In the genomic region with DNA sequence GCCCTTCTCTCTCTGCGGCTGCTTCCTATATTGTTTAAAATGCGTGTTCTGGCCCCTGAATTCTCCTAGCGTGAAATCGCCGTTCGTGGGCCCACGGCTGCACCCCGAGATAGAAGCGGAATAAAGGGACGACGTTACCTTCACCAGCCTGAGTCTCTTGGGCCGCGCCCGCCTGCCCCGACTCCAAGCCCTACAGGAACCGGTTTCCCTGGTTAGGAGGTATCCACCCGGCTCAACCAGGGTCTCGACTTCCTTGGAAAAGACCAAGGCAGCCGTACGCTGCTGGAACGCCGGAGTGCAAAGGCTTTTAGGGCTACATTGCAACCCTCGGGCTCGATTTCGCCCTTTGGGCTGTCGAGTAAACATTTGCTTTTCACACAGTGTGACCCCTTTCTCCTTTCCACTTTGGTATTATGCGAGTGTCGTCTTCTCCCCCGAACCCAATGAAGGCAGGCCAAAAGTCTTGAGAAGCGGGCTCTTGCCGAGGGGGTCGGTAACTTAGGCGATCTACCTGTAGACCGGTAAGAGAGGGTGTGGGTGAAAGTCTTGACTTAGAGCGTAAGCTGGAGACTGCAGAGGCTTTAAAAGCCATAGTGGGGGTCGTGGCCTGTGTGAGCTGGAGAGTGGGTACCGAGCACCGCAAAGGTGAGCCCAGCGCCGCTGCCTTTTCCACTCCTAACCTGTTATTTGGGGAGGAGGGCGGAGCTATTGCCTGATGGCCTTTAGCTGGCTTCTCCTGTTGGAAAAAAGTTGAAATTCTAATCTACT, we compare ENCODE assay signal across 17 cellular contexts. TPM values are rescaled to one million over a fixed set of nuclear protein-coding genes. Genes with fewer than 3 reads are reported as not detected.
A peak's percentile ranks its signal among the peaks of the same experiment; 100 is the strongest.
DNase-seq lines count a peak whose midpoint lies in the region; ATAC-seq, FAIRE-seq and TF ChIP-seq lines count a peak whose summit lies in the region.
"Had no signal": no experiment of that assay in that cellular context is flagged by ENCODE, and none has a peak within 500 bp of the region (broad histone marks: within the 10 kb centered on the region; RNA-seq: fewer than 3 reads in every experiment).

No MANE protein-coding gene starts in this region.

- no peak for TF ChIP-seq EP300 in HepG2 (IDR thresholded peaks at IDR 0.05; ENCODE audit: low read depth in 2 of 2, low read length in 2 of 2)
- TF ChIP-seq EP300 in HepG2 (CRISPR knock-in tag; IDR thresholded peaks at IDR 0.05; ENCODE audit: borderline replicate concordance): no peak

- in situ Hi-C loops in HepG2 (cut with HindIII; ENCODE audit: extremely low pct_ligation_motif_present, low pct_unique_long_range_greater_than_20kb): loop anchor here (5.0 to 10.0 kb wide), 2 partner anchors 37 to 65 kb away; no protein-coding TSS in a partner anchor

- DNase-seq in HepG2 (ENCODE audit: low spot score) (no peak), right lobe of liver (no peak), endodermal cell (peak; percentile 69), mesothelial cell of epicardium (ENCODE audit: low spot score in 2 of 2, unreplicated experiment in 2 of 2) (no peak), GM10266 (ENCODE audit: extremely low spot score) (no peak), hypothalamus (lab: John Stamatoyannopoulos, UW) (no peak)
- DNase-seq: ACHN; activated CD4-positive, alpha-beta T cell treated with anti-CD3 and anti-CD28 coated beads, Interleukin-2, amount 50 U/mL, for 48 hours; left cardiac atrium; NCI-H1417 treated with DMSO at 0.1 percent for 48 hours; NCI-H524 treated with DMSO at 0.1 percent for 48 hours; ovary; RPMI8226 had no signal

- H3K9me3 ChIP-seq in HepG2 (ENCODE audit: low read length) (no peaks in the 10 kb centered on the region), right lobe of liver (no peaks in the 10 kb centered on the region), endodermal cell (ENCODE audit: control insufficient read depth, low read length) (no peaks in the 10 kb centered on the region)
- H3K9me3 ChIP-seq: ovary, thoracic aorta had no signal

- no peak overlapping the region for H2AFZ ChIP-seq in HepG2 (ENCODE audit: low read length)

- peaks cover 72% of the 10 kb centered on the region for H4K20me1 ChIP-seq in HepG2 (ENCODE audit: insufficient read depth, low read length)

- H3K27ac Mint-ChIP-seq in endodermal cell (peak overlapping the region; percentile 86), mesothelial cell of epicardium (no peak overlapping the region)

- peaks cover 10 to 28% of the 10 kb centered on the region in 2 experiments for H3K36me3 ChIP-seq in HepG2 (replicated peaks in 1 of 2; ENCODE audit: control insufficient read depth in 1 of 2, insufficient read depth in 2 of 2, low read length in 2 of 2)
- no peaks in the 10 kb centered on the region for H3K36me3 ChIP-seq in right lobe of liver
- H3K36me3 ChIP-seq in endodermal cell (ENCODE audit: control insufficient read depth, insufficient read depth, low read length): peaks cover 6% of the 10 kb centered on the region
- H3K36me3 ChIP-seq: ovary, thoracic aorta had no signal

- H3K27me3 Mint-ChIP-seq in endodermal cell (ENCODE audit: insufficient read depth): no peaks in the 10 kb centered on the region
- H3K27me3 Mint-ChIP-seq in mesothelial cell of epicardium (ENCODE audit: low read depth): peaks cover 48% of the 10 kb centered on the region

- no peak for TF ChIP-seq RAD21 in HepG2 (CRISPR knock-in tag; IDR thresholded peaks at IDR 0.05)

- H3K4me3 Mint-ChIP-seq in endodermal cell (peak overlapping the region; percentile 93), mesothelial cell of epicardium (peak overlapping the region; percentile 74)

- H3K79me2 ChIP-seq in HepG2 (ENCODE audit: insufficient read depth, low read length): peaks cover 97% of the 10 kb centered on the region

- peak overlapping the region; percentile 92 to 98 (median 94) for H3K4me3 ChIP-seq in HepG2 (replicated peaks in 1 of 3; ENCODE audit: insufficient read depth in 1 of 3, low read depth in 2 of 3, low read length in 3 of 3)
- no peak overlapping the region for H3K4me3 ChIP-seq in right lobe of liver
- peak overlapping the region; percentile 91 for H3K4me3 ChIP-seq in endodermal cell (ENCODE audit: low read length)
- H3K4me3 ChIP-seq: ovary had no signal

- peaks cover 38% of the 10 kb centered on the region for H3K4me1 Mint-ChIP-seq in endodermal cell
- peaks cover 48% of the 10 kb centered on the region for H3K4me1 Mint-ChIP-seq in mesothelial cell of epicardium

- H3K4me2 ChIP-seq in HepG2 (ENCODE audit: low read depth, low read length): peak overlapping the region; percentile 99

- H3K4me1 ChIP-seq in HepG2 (ENCODE audit: insufficient read depth, low read length) (peaks cover 31% of the 10 kb centered on the region), right lobe of liver (peaks cover 0 to 19% (median 0%) of the 10 kb centered on the region in 4 donors), endodermal cell (ENCODE audit: control insufficient read depth, insufficient read depth, low read length) (peaks cover 24% of the 10 kb centered on the region)

- BruUV-seq in HepG2 (replicated peaks; lab: Mats Ljungman, UMichigan): no TSS peak

- CTCF ChIA-PET in HepG2 (lab: Yijun Ruan, JAX; ENCODE audit: low intra/inter-chr PET ratio, low total read pairs): no interaction called here

- POLR2A ChIA-PET in HepG2 (lab: Yijun Ruan, JAX): interaction anchor here (1.3 to 2.9 kb wide), 10 partner anchors 14 to 83 kb away, joined by 4 to 15 read pairs (median 6); no protein-coding TSS in a partner anchor

- H3K27ac ChIP-seq in HepG2 (ENCODE audit: extremely low read length, insufficient read depth, low read length): peak overlapping the region; percentile 99
- H3K27ac ChIP-seq in right lobe of liver: no peak overlapping the region
- H3K27ac ChIP-seq in endodermal cell (ENCODE audit: low read depth, low read length): no peak overlapping the region
- H3K27ac ChIP-seq: ovary, thoracic aorta had no signal

- H3K27me3 ChIP-seq in HepG2 (ENCODE audit: control insufficient read depth in 1 of 2, insufficient read depth in 2 of 2, low read length in 2 of 2) (peaks cover 0 to 6% of the 10 kb centered on the region in 2 experiments; a peak in 1 of 5 replicates), right lobe of liver (peaks cover 6 to 48% of the 10 kb centered on the region in 2 donors), endodermal cell (ENCODE audit: control insufficient read depth, insufficient read depth, low read length, poor library complexity, severe bottlenecking) (no peaks in the 10 kb centered on the region)
- H3K27me3 ChIP-seq: ovary had no signal

- TF ChIP-seq CTCF in HepG2 (CRISPR knock-in tag; IDR thresholded peaks at IDR 0.05) (no peak), right lobe of liver (IDR thresholded peaks at IDR 0.05) (no peak), endodermal cell (conservative IDR thresholded peaks at IDR 0.05) (no peak), mesothelial cell of epicardium (IDR thresholded peaks at IDR 0.05; ENCODE audit: unreplicated experiment) (no peak), GM10266 (IDR thresholded peaks at IDR 0.05; ENCODE audit: control insufficient read depth, insufficient read depth, low read depth, missing control alignments) (no peak)

- FAIRE-seq in HepG2 (lab: Jason Lieb, UNC): no peak

- H3K9ac ChIP-seq in HepG2 (ENCODE audit: insufficient read depth, low read depth, low read length) (peak overlapping the region; percentile 95), endodermal cell (ENCODE audit: extremely low read depth, low read length, poor library complexity, severe bottlenecking) (peak overlapping the region; percentile 94)

- ATAC-seq in HepG2: no peak
- no peak for ATAC-seq in right lobe of liver
- no peak for ATAC-seq in SK-N-SH treated with all-trans-retinoic acid at 6 μM for 48 hours
- ATAC-seq in GM19324 (IDR thresholded peaks at IDR 0.05; ENCODE audit: low FRiP score, unreplicated experiment): no peak
- ATAC-seq: left cardiac atrium had no signal

- H3K9me3 Mint-ChIP-seq in endodermal cell (no peaks in the 10 kb centered on the region), mesothelial cell of epicardium (no peaks in the 10 kb centered on the region)

- H3K36me3 Mint-ChIP-seq in endodermal cell (ENCODE audit: low read depth) (peaks cover 34% of the 10 kb centered on the region), mesothelial cell of epicardium (no peaks in the 10 kb centered on the region)

- WGBS in HepG2 (ENCODE audit: low lambda C conversion rate): under 1% methylated on average over 23 of the region's 41 CpGs
- 18% methylated on average over 19 of the region's 41 CpGs for WGBS in right lobe of liver (ENCODE audit: insufficient coverage, low coverage, low lambda C conversion rate, missing lambda C conversion rate)
- 1 to 2% methylated on average over 27 to 41 of the region's 41 CpGs for WGBS in endodermal cell (ENCODE audit: insufficient coverage in 1 of 2, insufficient read length in 1 of 2), 2 experiments

- intact Hi-C loops in HepG2 (cut with micrococcal nuclease; ENCODE audit: unreplicated experiment) (loop anchor here (1.0 to 2.0 kb wide), 2 partner anchors 45 to 81 kb away; no protein-coding TSS in a partner anchor), right lobe of liver (cut with DNase I) (no loop called here)

- TF ChIP-seq POLR2A in HepG2 (IDR thresholded peaks at IDR 0.05; ENCODE audit: insufficient read depth in 1 of 2, low read depth in 2 of 2, low read length in 2 of 2): no peak
- TF ChIP-seq POLR2A in right lobe of liver (IDR thresholded peaks at IDR 0.05): no peak

RNA-seq across cellular contexts. Expression of gene TRIM71, which starts 2.0 kb away (rescaled TPM):
- total RNA-seq in HepG2 (2016; rRNA removed; fragmentation: Illumina TruSeq; extraction: Trizol): 76.9 and 111 TPM in 2 replicates
- 5.5 and 6.3 TPM in 2 replicates for total RNA-seq in HepG2 (2016; cell fraction: cytosol; rRNA removed; fragmentation: Illumina TruSeq; extraction: Trizol; ENCODE audit: low read depth)
- 75.8 and 102 TPM in 2 replicates for total RNA-seq in HepG2 (2016; cell fraction: insoluble cytoplasmic fraction; rRNA removed; fragmentation: Illumina TruSeq; extraction: Trizol)
- total RNA-seq in HepG2 (2016; cell fraction: membrane; rRNA removed; fragmentation: Illumina TruSeq; extraction: Trizol): 29.5 and 33.3 TPM in 2 replicates
- total RNA-seq in HepG2 (2016; cell fraction: nucleus; rRNA removed; fragmentation: Illumina TruSeq; extraction: Trizol): 91.5 and 98.1 TPM in 2 replicates
- 21.1 and 21.7 TPM in 2 replicates for polyA plus RNA-seq in HepG2 (2011; rRNA removed)
- polyA plus RNA-seq in HepG2 (2011; cell fraction: cytosol; rRNA removed): 16.3 and 17.3 TPM in 2 replicates
- polyA plus RNA-seq in HepG2 (2011; cell fraction: nucleus; rRNA removed): 25.8 and 29.4 TPM in 2 replicates
- 24.9 and 35.6 TPM in 2 replicates for polyA plus RNA-seq in HepG2 (2012)
- polyA plus RNA-seq in HepG2 (2016; cell fraction: cytosol; fragmentation: Illumina TruSeq; extraction: Trizol; ENCODE audit: low read depth): 1.8 and 1.9 TPM in 2 replicates
- 67.3 and 72.5 TPM in 2 replicates for polyA plus RNA-seq in HepG2 (2016; cell fraction: insoluble cytoplasmic fraction; fragmentation: Illumina TruSeq; extraction: Trizol; ENCODE audit: low read depth)
- 7.2 and 8.7 TPM in 2 replicates for polyA plus RNA-seq in HepG2 (2016; cell fraction: membrane; fragmentation: Illumina TruSeq; extraction: Trizol; ENCODE audit: low read depth)
- 86.2 and 92.8 TPM in 2 replicates for polyA plus RNA-seq in HepG2 (2016; cell fraction: nucleus; fragmentation: Illumina TruSeq; extraction: Trizol; ENCODE audit: insufficient read depth, low read depth)
- 0.07 and 138 TPM in 2 replicates for polyA minus RNA-seq in HepG2 (2011; rRNA and poly(A)+ RNA removed; ENCODE audit: low replicate concordance)
- polyA minus RNA-seq in HepG2 (2011; cell fraction: cytosol; rRNA and poly(A)+ RNA removed): 80.8 and 84.9 TPM in 2 replicates
- polyA minus RNA-seq in HepG2 (2011; cell fraction: nucleus; rRNA and poly(A)+ RNA removed): 96.2 and 97.6 TPM in 2 replicates
- not detected for total RNA-seq in right lobe of liver
- total RNA-seq in endodermal cell: 100 to 1,000 TPM; 154 to 169 TPM
- polyA plus RNA-seq in endodermal cell (2013, experiment 1 of 2): 25.8 TPM
- 26.8 TPM for polyA plus RNA-seq in endodermal cell (2013, experiment 2 of 2)
- total RNA-seq in mesothelial cell of epicardium: 2.7 to 3.1 TPM (median 3.0 TPM) in 3 replicates
- total RNA-seq: fibroblast of villous mesenchyme, thoracic aorta had no signal

Comparison
In these comparisons a context has a peak if more than half of its experiments do, and no peak if none do; other contexts are left out.
1. H3K4me3 ChIP-seq: peak in HepG2 (3 of 3) and endodermal cell (single experiment); none in right lobe of liver (0 of 3).